8 cellular contexts compared by ENCODE assay signal in the genomic region with DNA sequence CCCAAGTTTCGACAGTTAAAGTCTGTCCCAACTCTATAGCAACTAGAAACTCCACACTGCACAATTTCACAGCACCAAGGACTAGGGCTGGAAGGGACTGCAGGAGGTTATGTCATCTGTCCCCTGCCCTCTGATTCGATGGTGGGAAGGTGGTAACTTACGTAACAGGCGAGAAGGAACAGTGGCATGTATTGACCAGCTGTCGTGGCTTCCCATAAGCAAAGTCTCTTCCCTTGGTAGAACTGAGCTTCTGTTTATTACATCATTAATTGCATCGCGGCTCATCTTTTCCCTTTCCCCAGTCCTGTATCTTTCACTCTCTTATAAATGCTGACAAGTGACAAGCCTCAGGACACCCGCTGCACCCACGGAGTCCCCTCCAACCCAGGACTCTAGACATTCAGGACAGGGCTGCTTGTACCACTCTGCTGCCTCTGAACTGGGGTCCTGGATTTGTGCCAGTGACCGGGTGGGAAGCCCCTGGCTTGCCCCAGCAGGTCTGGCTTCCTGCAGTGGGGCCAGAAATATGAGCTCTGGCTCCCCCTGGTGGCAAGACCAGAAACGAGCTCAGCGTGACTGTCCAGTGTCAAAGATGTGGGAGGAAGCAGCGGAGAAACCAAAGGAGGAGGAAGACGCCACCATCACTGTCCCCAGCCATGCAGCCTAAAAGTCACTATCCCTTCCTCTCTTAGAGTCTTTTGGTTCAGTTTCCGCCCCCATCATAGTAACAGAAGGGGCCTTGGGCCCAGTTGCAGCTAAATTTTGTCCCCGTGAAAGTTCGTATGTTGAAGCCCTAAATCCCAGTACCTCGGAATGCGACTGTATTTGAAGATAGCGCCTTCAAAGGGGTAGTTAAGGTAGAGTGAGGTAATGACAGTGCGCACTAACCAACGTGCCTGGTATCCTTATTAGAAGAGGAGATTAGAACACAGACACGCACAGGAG.
A peak's percentile ranks its signal among the peaks of the same experiment; 100 is the strongest.
DNase-seq lines count a peak whose midpoint lies in the region; ATAC-seq, FAIRE-seq and TF ChIP-seq lines count a peak whose summit lies in the region.

No MANE protein-coding gene starts in this region.

- DNase-seq in D721Med (ENCODE audit: insufficient read length, low spot score) = no peak
- peak; percentile 64 for DNase-seq in RPMI8226
- DNase-seq in activated naive CD4-positive, alpha-beta T cell (lab: John Stamatoyannopoulos, UW) = peak; percentile 11 to 40 (median 30)
- DNase-seq in Right ventricle myocardium superior = peak; percentile 69
- DNase-seq in retina = peak; percentile 90
- no peak for DNase-seq in NCI-H128 (lab: John Stamatoyannopoulos, UW; ENCODE audit: unreplicated experiment)

- no peak for FAIRE-seq in D721Med (lab: Jason Lieb, UNC)

- intact Hi-C loops in Right ventricle myocardium superior (cut with DNase I) = no loop called here

- TF ChIP-seq CTCF in D721Med (IDR thresholded peaks at IDR 0.05; ENCODE audit: insufficient read depth, missing control alignments) = peak; percentile 86

- peak; percentile 70 for ATAC-seq in HG02642 (IDR thresholded peaks at IDR 0.05; ENCODE audit: poor library complexity, unreplicated experiment)
- peak; percentile 78 for ATAC-seq in Right ventricle myocardium superior (ENCODE audit: poor library complexity)
- ATAC-seq in HG02870 (IDR thresholded peaks at IDR 0.05; ENCODE audit: unreplicated experiment) = no peak

Comparison
In these comparisons a context has a peak if more than half of its experiments do, and no peak if none do; other contexts are left out.
1. DNase-seq: peak in RPMI8226 (single experiment), activated naive CD4-positive, alpha-beta T cell (4 of 4), Right ventricle myocardium superior (single experiment) and retina (single experiment); none in D721Med (single experiment) and NCI-H128 (single experiment).